Comparison of ENCODE assay signal across 15 cellular contexts in the genomic region with DNA sequence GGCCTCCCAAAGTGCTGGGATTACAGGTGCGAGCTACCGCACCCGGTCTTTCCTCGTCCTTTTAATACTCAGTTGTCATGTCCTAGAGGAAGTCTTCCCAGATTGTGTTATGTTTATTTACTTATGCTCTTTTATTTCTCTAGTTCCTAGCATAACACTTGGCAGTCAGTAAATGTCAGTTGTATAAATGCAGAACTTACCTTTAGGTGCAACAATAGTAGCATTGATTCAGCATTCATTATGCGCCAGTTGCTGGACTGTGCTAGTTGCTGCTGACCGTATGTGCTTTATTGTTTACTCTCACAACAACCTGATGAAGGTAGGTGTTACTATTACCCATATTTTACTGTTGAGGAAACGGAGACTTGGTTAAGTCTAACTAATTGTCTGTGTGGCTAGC. TPM values are rescaled to one million over a fixed set of nuclear protein-coding genes. Genes with fewer than 3 reads are reported as not detected.
DNase-seq lines count a peak whose midpoint lies in the region; ATAC-seq, FAIRE-seq and TF ChIP-seq lines count a peak whose summit lies in the region.
"Had no signal": no experiment of that assay in that cellular context is flagged by ENCODE, and none has a peak within 500 bp of the region (broad histone marks: within the 10 kb centered on the region; RNA-seq: fewer than 3 reads in every experiment).

No MANE protein-coding gene starts in this region.

- H3K79me2 ChIP-seq in osteoblast (ENCODE audit: insufficient read depth, low read length), result peaks cover 81% of the 10 kb centered on the region

- peak; percentile 81 for FAIRE-seq in GM12892 (lab: Jason Lieb, UNC)
- FAIRE-seq in small intestine (lab: Jason Lieb, UNC), result no peak
- FAIRE-seq: A204.1, H1 had no signal

- peak; percentile 74 for ATAC-seq in left colon
- ATAC-seq: CD8-positive, alpha-beta T cell had no signal

- TF ChIP-seq CTCF in transverse colon (IDR thresholded peaks at IDR 0.05) (no peak), osteoblast (IDR thresholded peaks at IDR 0.05; ENCODE audit: extremely low read depth, low read depth, low read length) (no peak)

- peaks cover 7% of the 10 kb centered on the region for H4K20me1 ChIP-seq in osteoblast (ENCODE audit: insufficient read depth, low read length)

- H3K4me2 ChIP-seq in osteoblast (ENCODE audit: insufficient read depth, low read length), result no peak overlapping the region

- in situ Hi-C loops in transverse colon (cut with MboI; ENCODE audit: low pct_ligation_motif_present in 1 of 4, low pct_unique_long_range_greater_than_20kb in 1 of 4, low sequenced_read_pairs in 3 of 4), result no loop called here

- H3K27ac ChIP-seq in transverse colon (peak overlapping the region in 3 of 4 donors; percentile 13 to 54 (median 46)), osteoblast (ENCODE audit: low read depth, low read length) (no peak overlapping the region), small intestine (ENCODE audit: low read depth in 1 of 2, low read length in 1 of 2) (no peak overlapping the region)

- DNase-seq in GM12892 (ENCODE audit: insufficient read length) (no peak), NCI-H526 treated with DMSO at 0.1 percent for 48 hours (lab: John Stamatoyannopoulos, UW) (peak; percentile 33), left colon (peak in 1 of 2 donors; percentile 28), transverse colon (no peak), osteoblast (ENCODE audit: insufficient read length, low spot score, missing footprints) (no peak), small intestine (no peak)
- DNase-seq in stimulated activated naive CD4-positive, alpha-beta T cell treated with Interleukin-2 at 50 U/mL for 16 hours (lab: John Stamatoyannopoulos, UW), result no peak
- DNase-seq: BE2C; CD8-positive, alpha-beta T cell; COR-L47; DMS53; HCEC 1CT; HFFc6 had no signal

- H3K9me3 ChIP-seq in transverse colon (no peaks in the 10 kb centered on the region), osteoblast (ENCODE audit: low read depth, low read length) (no peaks in the 10 kb centered on the region), small intestine (ENCODE audit: control insufficient read depth, low read depth) (no peaks in the 10 kb centered on the region)
- H3K9me3 ChIP-seq: BE2C had no signal

- H3K4me1 ChIP-seq in transverse colon (peaks cover 0 to 18% (median 10%) of the 10 kb centered on the region in 4 donors), osteoblast (ENCODE audit: insufficient read depth, low read length) (no peaks in the 10 kb centered on the region), small intestine (ENCODE audit: control insufficient read depth in 2 of 2, insufficient read depth in 1 of 2, low read depth in 1 of 2, low read length in 1 of 2) (no peaks in the 10 kb centered on the region)
- H3K4me1 ChIP-seq: BE2C had no signal

- no peak overlapping the region for H2AFZ ChIP-seq in osteoblast (ENCODE audit: low read length)

- intact Hi-C loops in left colon (cut with DNase I, micrococcal nuclease) (no loop called here), transverse colon (cut with DNase I; ENCODE audit: low total_unique reads) (no loop called here)

- no peak for TF ChIP-seq EP300 in transverse colon (IDR thresholded peaks at IDR 0.05; ENCODE audit: low read depth)

- H3K27me3 ChIP-seq in transverse colon (no peaks in the 10 kb centered on the region), osteoblast (ENCODE audit: insufficient read depth, low read length) (no peaks in the 10 kb centered on the region), small intestine (ENCODE audit: control insufficient read depth in 2 of 2, insufficient read depth in 2 of 2, low read length in 2 of 2) (no peaks in the 10 kb centered on the region)
- H3K27me3 ChIP-seq: BE2C had no signal

- TF ChIP-seq POLR2A in GM12892 (IDR thresholded peaks at IDR 0.05; ENCODE audit: low read depth, low read length) (no peak), transverse colon (IDR thresholded peaks at IDR 0.05) (no peak)

- no peak overlapping the region for H3K4me3 ChIP-seq in transverse colon
- H3K4me3 ChIP-seq in osteoblast (ENCODE audit: insufficient read depth, low read length), result no peak overlapping the region
- no peak overlapping the region for H3K4me3 ChIP-seq in small intestine (ENCODE audit: low read depth in 1 of 2, low read length in 2 of 2)

- WGBS in transverse colon (ENCODE audit: low coverage in 1 of 2), 2 donors, result 40 to 54% methylated on average over 1 to 7 of the region's 7 CpGs
- whole genome bisulfite sequencing in small intestine, 3 donors, result 92 to 93% (median 92%) methylated on average over 7 of the region's 7 CpGs

- H3K36me3 ChIP-seq in transverse colon (no peaks in the 10 kb centered on the region), osteoblast (ENCODE audit: insufficient read depth, low read length) (no peaks in the 10 kb centered on the region), small intestine (ENCODE audit: control insufficient read depth in 2 of 2, insufficient read depth in 2 of 2, low read length in 2 of 2) (no peaks in the 10 kb centered on the region)
- H3K36me3 ChIP-seq: BE2C had no signal

RNA-seq across cellular contexts. Expression of a gene that starts 20.8 kb away (rescaled TPM):
- 7.5 TPM for polyA plus RNA-seq in GM12892 (2012; ENCODE audit: missing spikeins)
- total RNA-seq in left colon (10 to 100 TPM; 18.6 to 22.8 TPM), transverse colon (10 to 100 TPM; 20.5 to 39.2 (median 31.9) TPM), osteoblast (25.6 and 28.6 TPM in 2 replicates)
- 1 to 10 TPM; 1.4 to 4.7 (median 1.8) TPM for polyA plus RNA-seq in small intestine

Comparison
In these comparisons a context has a peak if more than half of its experiments do, and no peak if none do; other contexts are left out.
1. H3K27ac ChIP-seq: peak in transverse colon (3 of 4); none in osteoblast (single experiment) and small intestine (0 of 2).